In genomic region chr19:50511069-50511822, GRCh38 we compare ENCODE assay signal across 1 cellular context.
TF ChIP-seq lines count a peak whose summit lies in the region.

A gene with protein sequence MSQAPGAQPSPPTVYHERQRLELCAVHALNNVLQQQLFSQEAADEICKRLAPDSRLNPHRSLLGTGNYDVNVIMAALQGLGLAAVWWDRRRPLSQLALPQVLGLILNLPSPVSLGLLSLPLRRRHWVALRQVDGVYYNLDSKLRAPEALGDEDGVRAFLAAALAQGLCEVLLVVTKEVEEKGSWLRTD (minus strand): TSS chr19:50511191. CDS start chr19:50510431, 760 bp downstream.

TF ChIP-seq in HCT116, 20 proteins besides CTCF, POLR2A, EP300 and RAD21 (continued from another document):
- TF ChIP-seq ZBTB33 (IDR thresholded peaks at IDR 0.05; ENCODE audit: extremely low read depth, insufficient replicate concordance, low read length), result peak; percentile 97
- TF ChIP-seq ZNF274 (IDR thresholded peaks at IDR 0.05; ENCODE audit: low read depth, low read length), result no peak
- peak; percentile 70 for TF ChIP-seq TCF7L2 (IDR thresholded peaks at IDR 0.05; ENCODE audit: borderline replicate concordance, extremely low read depth, insufficient read depth, insufficient read length)
- TF ChIP-seq SP1 (IDR thresholded peaks at IDR 0.05; ENCODE audit: low read depth), result peak; percentile 89
- peak; percentile 87 for TF ChIP-seq SIN3A (IDR thresholded peaks at IDR 0.05; ENCODE audit: low read depth)
